Comparison of ENCODE assay signal across 7 cellular contexts in genomic region chr1:111908222-111908621, GRCh38.
"Had no signal": no experiment of that assay in that cellular context is flagged by ENCODE, and none has a peak within 500 bp of the region (broad histone marks: within the 10 kb centered on the region; RNA-seq: fewer than 3 reads in every experiment).

No MANE protein-coding gene starts in this region.

- FAIRE-seq: H1, H54, HTR-8/SVneo had no signal

- DNase-seq: H9, HCEC 1CT had no signal

- H3K9me3 Mint-ChIP-seq: GM23338, H9, IgD-negative memory B cell had no signal

- H3K4me3 Mint-ChIP-seq: GM23338, H9, IgD-negative memory B cell had no signal

- H3K27ac Mint-ChIP-seq: GM23338, H9, IgD-negative memory B cell had no signal

- H3K4me3 ChIP-seq: GM23338 had no signal

- H3K36me3 Mint-ChIP-seq: IgD-negative memory B cell had no signal
